ENCODE assay signal across 8 cellular contexts in the genomic region with DNA sequence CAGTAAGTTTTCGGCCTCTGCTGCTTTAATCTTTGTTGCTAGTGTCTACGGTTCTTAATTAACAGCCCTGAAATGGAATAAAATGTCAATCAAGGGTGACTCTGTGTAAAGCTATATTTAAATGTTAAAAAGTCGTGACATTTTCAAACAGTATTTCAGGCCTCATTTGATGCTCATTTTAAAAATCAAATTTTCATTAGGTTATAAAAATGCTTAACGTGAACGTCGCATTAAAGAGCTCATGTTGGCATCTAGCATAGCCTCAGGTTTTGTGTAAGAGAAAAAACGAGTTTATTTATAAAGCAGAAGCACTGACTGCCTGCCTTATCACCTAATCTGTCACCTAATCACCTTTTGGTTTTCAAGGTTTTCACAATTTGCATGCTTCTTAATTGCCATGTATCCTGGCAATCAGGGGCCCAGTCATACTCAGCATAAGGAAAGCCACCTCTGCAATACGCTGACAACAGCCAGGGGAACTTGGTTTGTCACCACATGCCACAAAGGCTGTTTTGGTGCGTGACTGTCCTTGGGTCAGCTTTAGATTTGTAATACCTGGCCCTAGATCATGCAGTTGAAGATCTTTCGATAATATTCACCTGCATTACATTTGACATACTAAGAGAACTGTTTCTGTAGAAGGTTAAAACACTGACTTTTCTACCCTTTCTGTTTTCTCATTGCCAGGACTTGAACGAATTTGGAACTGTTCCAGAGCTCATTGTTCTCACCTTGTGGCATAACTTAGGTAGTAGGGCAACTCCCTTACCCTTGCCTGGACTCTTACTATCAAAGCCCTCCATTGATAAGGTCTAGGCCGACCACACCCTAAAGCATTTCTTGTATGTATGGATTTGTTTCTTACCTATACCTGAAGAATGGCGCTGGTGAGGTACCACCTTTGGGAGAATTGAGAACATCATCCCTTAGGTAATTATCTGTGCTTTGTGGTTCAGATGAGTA.
DNase-seq lines count a peak whose midpoint lies in the region; ATAC-seq, FAIRE-seq and TF ChIP-seq lines count a peak whose summit lies in the region.

No MANE protein-coding gene starts in this region.

- H3K4me2 ChIP-seq in K562 (ENCODE audit: insufficient read depth, low read length): peak overlapping the region; percentile 37; the same call in 1 of the 2 replicates

- 21% methylated on average over 13 of the region's 13 CpGs for WGBS in K562 (ENCODE audit: insufficient coverage, low coverage, missing lambda C conversion rate)
- 53 to 59% (median 55%) methylated on average over 13 of the region's 13 CpGs for WGBS in psoas muscle, 3 donors
- 47 to 51% methylated on average over 13 of the region's 13 CpGs for WGBS in testis, 2 donors
- 53 to 61% (median 56%) methylated on average over 13 of the region's 13 CpGs for WGBS in ovary, 3 donors

- H2AFZ ChIP-seq in K562 (ENCODE audit: low read depth, low read length): peak overlapping the region; percentile 45; the same call in 1 of the 2 replicates

- H3K27ac ChIP-seq in K562 (ENCODE audit: extremely low read depth, low read depth, low read length) (no peak overlapping the region), psoas muscle (peak overlapping the region; percentile 42), testis (peak overlapping the region in 1 of 2 donors; percentile 32), ovary (no peak overlapping the region)

- no peak for TF ChIP-seq POLR2A in K562 (conservative IDR thresholded peaks at IDR 0.05)
- TF ChIP-seq POLR2A in testis (IDR thresholded peaks at IDR 0.05): no peak
- no peak for TF ChIP-seq POLR2A in ovary (IDR thresholded peaks at IDR 0.05)

- no peak for FAIRE-seq in K562 (lab: Jason Lieb, UNC)

- H3K9me3 ChIP-seq in ES-I3 (ENCODE audit: control insufficient read depth, insufficient read depth, low read length): no peaks in the 10 kb centered on the region
- H3K9me3 ChIP-seq in K562 (replicated peaks; ENCODE audit: control insufficient read depth, insufficient read depth, low read depth, low read length): no peaks in the 10 kb centered on the region
- H3K9me3 ChIP-seq in psoas muscle: no peaks in the 10 kb centered on the region
- no peaks in the 10 kb centered on the region for H3K9me3 ChIP-seq in testis
- no peaks in the 10 kb centered on the region for H3K9me3 ChIP-seq in ovary

- TF ChIP-seq EP300 in K562 (IDR thresholded peaks at IDR 0.05; ENCODE audit: low read length) (no peak), ovary (IDR thresholded peaks at IDR 0.05) (no peak)

- peak overlapping the region; percentile 5; the same call in 1 of the 2 replicates for H3K9ac ChIP-seq in ES-I3 (ENCODE audit: low read depth, low read length)
- H3K9ac ChIP-seq in K562 (ENCODE audit: insufficient read depth in 1 of 2, low read depth in 2 of 2, low read length in 2 of 2): no peak overlapping the region; a peak in 1 of 4 replicates

- no peaks in the 10 kb centered on the region for H3K9me1 ChIP-seq in K562 (ENCODE audit: control insufficient read depth, insufficient read depth, low read length)

- POLR2A ChIA-PET in K562 (lab: Yijun Ruan, JAX): no interaction called here

- DNase-seq in NCI-H526 treated with DMSO at 0.1 percent for 48 hours (lab: John Stamatoyannopoulos, UW) (peak; percentile 50), K562 (ENCODE audit: extremely low read depth in 1 of 4, low spot score in 3 of 4) (no peak), psoas muscle (no peak), testis (no peak), ovary (no peak), NCI-H2081 (lab: John Stamatoyannopoulos, UW) (no peak), dedifferentiated amniotic fluid mesenchymal stem cell (ENCODE audit: extremely low spot score) (no peak)

- CTCF ChIA-PET in K562 (lab: Yijun Ruan, JAX; ENCODE audit: low intra/inter-chr PET ratio): no interaction called here

- in situ Hi-C loops in K562 (cut with MboI): no loop called here

- H3K36me3 ChIP-seq in ES-I3 (ENCODE audit: insufficient read depth, low read length) (no peaks in the 10 kb centered on the region), K562 (ENCODE audit: control insufficient read depth, insufficient read depth, low read length) (no peaks in the 10 kb centered on the region), psoas muscle (ENCODE audit: insufficient read depth in 1 of 2, low read depth in 1 of 2) (no peaks in the 10 kb centered on the region), testis (ENCODE audit: low read depth, missing control alignments) (no peaks in the 10 kb centered on the region), ovary (no peaks in the 10 kb centered on the region)

- TF ChIP-seq RAD21 in K562 (CRISPR knock-in tag; conservative IDR thresholded peaks at IDR 0.05 in 1 of 2, IDR thresholded peaks at IDR 0.05 in 1 of 2): no peak

- H4K20me1 ChIP-seq in K562 (replicated peaks; ENCODE audit: control insufficient read depth, insufficient read depth, low read length): no peaks in the 10 kb centered on the region

- H3K4me1 ChIP-seq in ES-I3 (ENCODE audit: insufficient read depth, low read length) (peaks cover 26% of the 10 kb centered on the region; the same call in 1 of the 2 replicates), K562 (replicated peaks in 1 of 2; ENCODE audit: control insufficient read depth in 2 of 2, insufficient read depth in 2 of 2, low read length in 2 of 2) (peaks cover 4 to 5% of the 10 kb centered on the region in 2 experiments; a peak in 3 of 5 replicates), psoas muscle (peaks cover 11% of the 10 kb centered on the region), testis (peaks cover 38% of the 10 kb centered on the region), ovary (ENCODE audit: insufficient read depth) (peaks cover 6% of the 10 kb centered on the region)

- H3K4me3 ChIP-seq in K562: no peak overlapping the region
- no peak overlapping the region for H3K4me3 ChIP-seq in psoas muscle
- no peak overlapping the region for H3K4me3 ChIP-seq in testis
- no peak overlapping the region for H3K4me3 ChIP-seq in ovary

- no peaks in the 10 kb centered on the region for H3K79me2 ChIP-seq in K562 (ENCODE audit: control insufficient read depth, insufficient read depth, low read length)

- H3K27me3 ChIP-seq in K562 (ENCODE audit: control insufficient read depth in 2 of 2, insufficient read depth in 2 of 2, low read length in 2 of 2): peaks cover 0 to 15% of the 10 kb centered on the region in 2 experiments; a peak in 3 of 5 replicates
- peaks cover 0 to 3% (median 0%) of the 10 kb centered on the region in 3 donors for H3K27me3 ChIP-seq in psoas muscle (ENCODE audit: insufficient read depth in 3 of 3, low read length in 2 of 3)
- no peaks in the 10 kb centered on the region for H3K27me3 ChIP-seq in testis
- H3K27me3 ChIP-seq in ovary: no peaks in the 10 kb centered on the region

- intact Hi-C loops in K562 (cut with micrococcal nuclease) (loop anchor here (5.0 to 10.0 kb wide), 2 partner anchors 68 to 170 kb away; no protein-coding TSS in a partner anchor), psoas muscle (cut with DNase I) (loop anchor here in 1 of 2 donors (5.0 to 10.0 kb wide), 2 partner anchors 370 to 913 kb away; no protein-coding TSS in a partner anchor), testis (cut with DNase I; ENCODE audit: low total_unique reads) (no loop called here), ovary (cut with DNase I) (loop anchor here in 2 of 4 donors (5.0 to 10.0 kb wide), 2 partner anchors 913 to 930 kb away; no protein-coding TSS in a partner anchor)

- BruUV-seq in K562 (replicated peaks; lab: Mats Ljungman, UMichigan): no TSS peak

- ATAC-seq in K562 (no peak), psoas muscle (no peak)

- TF ChIP-seq CTCF in K562 (IDR thresholded peaks at IDR 0.05 in 2 of 3, conservative IDR thresholded peaks at IDR 0.05 in 1 of 3; ENCODE audit: insufficient read depth in 2 of 3, low read depth in 1 of 3, low read length in 3 of 3) (no peak), psoas muscle (IDR thresholded peaks at IDR 0.05) (no peak), testis (IDR thresholded peaks at IDR 0.05) (peak in 1 of 3 experiments; percentile 11), ovary (IDR thresholded peaks at IDR 0.05) (no peak)

TF ChIP-seq in K562, 482 proteins besides CTCF, POLR2A, EP300 and RAD21 (continues in another document):
- TF ChIP-seq, protein P1, sequence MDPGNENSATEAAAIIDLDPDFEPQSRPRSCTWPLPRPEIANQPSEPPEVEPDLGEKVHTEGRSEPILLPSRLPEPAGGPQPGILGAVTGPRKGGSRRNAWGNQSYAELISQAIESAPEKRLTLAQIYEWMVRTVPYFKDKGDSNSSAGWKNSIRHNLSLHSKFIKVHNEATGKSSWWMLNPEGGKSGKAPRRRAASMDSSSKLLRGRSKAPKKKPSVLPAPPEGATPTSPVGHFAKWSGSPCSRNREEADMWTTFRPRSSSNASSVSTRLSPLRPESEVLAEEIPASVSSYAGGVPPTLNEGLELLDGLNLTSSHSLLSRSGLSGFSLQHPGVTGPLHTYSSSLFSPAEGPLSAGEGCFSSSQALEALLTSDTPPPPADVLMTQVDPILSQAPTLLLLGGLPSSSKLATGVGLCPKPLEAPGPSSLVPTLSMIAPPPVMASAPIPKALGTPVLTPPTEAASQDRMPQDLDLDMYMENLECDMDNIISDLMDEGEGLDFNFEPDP (CRISPR knock-in tag; IDR thresholded peaks at IDR 0.05): no peak
- TF ChIP-seq PTBP1 (IDR thresholded peaks at IDR 0.05; ENCODE audit: low read depth, low read length) (no peak), BMI1 (IDR thresholded peaks at IDR 0.05; ENCODE audit: low read length) (no peak), CBX2 (IDR thresholded peaks at IDR 0.05; ENCODE audit: insufficient read depth, low read length, poor library complexity, severe bottlenecking) (no peak)
- TF ChIP-seq, protein P2, sequence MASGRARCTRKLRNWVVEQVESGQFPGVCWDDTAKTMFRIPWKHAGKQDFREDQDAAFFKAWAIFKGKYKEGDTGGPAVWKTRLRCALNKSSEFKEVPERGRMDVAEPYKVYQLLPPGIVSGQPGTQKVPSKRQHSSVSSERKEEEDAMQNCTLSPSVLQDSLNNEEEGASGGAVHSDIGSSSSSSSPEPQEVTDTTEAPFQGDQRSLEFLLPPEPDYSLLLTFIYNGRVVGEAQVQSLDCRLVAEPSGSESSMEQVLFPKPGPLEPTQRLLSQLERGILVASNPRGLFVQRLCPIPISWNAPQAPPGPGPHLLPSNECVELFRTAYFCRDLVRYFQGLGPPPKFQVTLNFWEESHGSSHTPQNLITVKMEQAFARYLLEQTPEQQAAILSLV (tag; IDR thresholded peaks at IDR 0.05): no peak
